16 cellular contexts compared by ENCODE assay signal in the genomic region with DNA sequence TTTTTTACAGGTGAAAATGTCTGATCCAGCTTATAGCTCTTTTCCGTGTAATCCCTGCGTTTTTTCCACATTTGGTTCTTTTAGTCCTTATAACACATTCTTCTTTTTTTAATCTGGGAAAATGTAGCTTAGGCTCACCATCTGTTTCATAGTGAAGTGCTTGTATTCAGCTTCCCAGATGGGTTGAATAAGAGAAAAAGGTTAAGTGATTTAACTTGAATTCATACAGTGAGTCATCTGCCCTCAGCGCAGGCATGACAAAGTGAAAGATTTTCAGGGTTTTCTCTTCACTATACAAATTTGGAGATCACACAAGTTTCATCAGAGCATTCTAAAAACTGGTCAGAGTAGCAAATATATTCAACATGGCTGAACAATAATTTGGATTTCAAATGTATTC.
DNase-seq lines count a peak whose midpoint lies in the region; TF ChIP-seq lines count a peak whose summit lies in the region.
"Had no signal": no experiment of that assay in that cellular context is flagged by ENCODE, and none has a peak within 500 bp of the region (broad histone marks: within the 10 kb centered on the region; RNA-seq: fewer than 3 reads in every experiment).

No MANE protein-coding gene starts in this region.

- H4K20me1 ChIP-seq in OCI-LY7 (ENCODE audit: insufficient read depth, low read length) = no peaks in the 10 kb centered on the region

- H3K9me3 ChIP-seq in OCI-LY7 (ENCODE audit: low read length) = no peaks in the 10 kb centered on the region
- H3K9me3 ChIP-seq: esophagus muscularis mucosa had no signal

- H3K9me2 ChIP-seq in OCI-LY7 (ENCODE audit: insufficient read depth, low read length) = no peaks in the 10 kb centered on the region

- H3K27ac Mint-ChIP-seq in mesothelial cell of epicardium = no peak overlapping the region
- H3K27ac Mint-ChIP-seq: neural progenitor cell had no signal

- H3K79me2 ChIP-seq in OCI-LY7 (ENCODE audit: insufficient read depth, low read depth, low read length) = no peaks in the 10 kb centered on the region

- peak; percentile 67 for DNase-seq in COLO829 (ENCODE audit: low spot score)
- peak; percentile 43 for DNase-seq in M059J (ENCODE audit: low read depth)
- DNase-seq in dermis blood vessel endothelial cell = peak; percentile 12
- DNase-seq in non-pigmented ciliary epithelial cell (ENCODE audit: low read depth) = peak; percentile 41
- DNase-seq in mesothelial cell of epicardium (ENCODE audit: low spot score in 2 of 2, unreplicated experiment in 2 of 2) = no peak
- no peak for DNase-seq in cerebellar nuclear complex (lab: John Stamatoyannopoulos, UW)
- DNase-seq in OCI-LY7 (ENCODE audit: low spot score) = no peak
- no peak for DNase-seq in DMS153 (lab: John Stamatoyannopoulos, UW)
- DNase-seq: COR-L47, left colon, NCI-H2171 treated with DMSO at 0.1 percent for 48 hours had no signal

- intact Hi-C loops in OCI-LY7 (cut with micrococcal nuclease; ENCODE audit: unreplicated experiment) = no loop called here

- no peak overlapping the region for H2AFZ ChIP-seq in OCI-LY7 (ENCODE audit: low read length)
- H2AFZ ChIP-seq: neural progenitor cell had no signal

- no peak overlapping the region for H3K27ac ChIP-seq in OCI-LY7 (ENCODE audit: low read depth, low read length, poor library complexity, severe bottlenecking)
- H3K27ac ChIP-seq: cardiac muscle cell, esophagus muscularis mucosa, neural progenitor cell, VCaP had no signal

- CTCF ChIA-PET in OCI-LY7 (lab: Charles Lee; ENCODE audit: unreplicated experiment) = no interaction called here

- H3K4me3 Mint-ChIP-seq in mesothelial cell of epicardium = no peak overlapping the region
- H3K4me3 Mint-ChIP-seq: neural progenitor cell had no signal

- H3K36me3 ChIP-seq in OCI-LY7 (ENCODE audit: insufficient read depth, low read length) = no peaks in the 10 kb centered on the region
- H3K36me3 ChIP-seq: cardiac muscle cell, esophagus muscularis mucosa, neural progenitor cell had no signal

- no peak overlapping the region for H3K4me3 ChIP-seq in OCI-LY7 (ENCODE audit: low read depth, low read length, poor library complexity, severe bottlenecking)
- H3K4me3 ChIP-seq: cardiac muscle cell, esophagus muscularis mucosa, K562, neural progenitor cell had no signal

- no peaks in the 10 kb centered on the region for H3K27me3 Mint-ChIP-seq in mesothelial cell of epicardium (ENCODE audit: low read depth)

- POLR2A ChIA-PET in OCI-LY7 (lab: Charles Lee) = no interaction called here

- peaks cover 8% of the 10 kb centered on the region for H3K9me3 Mint-ChIP-seq in mesothelial cell of epicardium

- peaks cover 19% of the 10 kb centered on the region for H3K4me1 Mint-ChIP-seq in mesothelial cell of epicardium

- BruUV-seq in OCI-LY7 (replicated peaks; lab: Mats Ljungman, UMichigan) = no TSS peak

- no peak overlapping the region for H3K4me2 ChIP-seq in OCI-LY7 (ENCODE audit: low read length)
- H3K4me2 ChIP-seq: neural progenitor cell had no signal

- TF ChIP-seq CTCF in mesothelial cell of epicardium (IDR thresholded peaks at IDR 0.05; ENCODE audit: unreplicated experiment) = no peak
- no peak for TF ChIP-seq CTCF in OCI-LY7 (conservative IDR thresholded peaks at IDR 0.05; ENCODE audit: low read length)

- peaks cover 1% of the 10 kb centered on the region for H3K36me3 Mint-ChIP-seq in mesothelial cell of epicardium

- H3K4me1 ChIP-seq in OCI-LY7 (ENCODE audit: insufficient read depth, low read length, poor library complexity, severe bottlenecking) = no peaks in the 10 kb centered on the region
- H3K4me1 ChIP-seq: esophagus muscularis mucosa, neural progenitor cell had no signal

Comparison
In these comparisons a context has a peak if more than half of its experiments do, and no peak if none do; other contexts are left out.
1. DNase-seq: peak in COLO829 (single experiment), M059J (single experiment), dermis blood vessel endothelial cell (single experiment) and non-pigmented ciliary epithelial cell (single experiment); none in mesothelial cell of epicardium (0 of 2), cerebellar nuclear complex (0 of 2), OCI-LY7 (single experiment) and DMS153 (single experiment).